Comparison of ENCODE assay signal across 31 cellular contexts in genomic region chr5:28217695-28218094, GRCh38.
"Had no signal": no experiment of that assay in that cellular context is flagged by ENCODE, and none has a peak within 500 bp of the region (broad histone marks: within the 10 kb centered on the region; RNA-seq: fewer than 3 reads in every experiment).

No MANE protein-coding gene starts in this region.

- ATAC-seq: activated CD8-positive, alpha-beta T cell treated with anti-CD3 and anti-CD28 coated beads for 36 hours; activated naive CD4-positive, alpha-beta T cell treated with anti-CD3 and anti-CD28 coated beads, Interleukin-2, amount 50 U/mL, for 72 hours; activated T-cell treated with anti-CD3 and anti-CD28 coated beads, Interleukin-2, amount 50 U/mL, for 4 hours; body of pancreas had no signal

- H3K36me3 ChIP-seq: adrenal gland, brain microvascular endothelial cell, breast epithelium had no signal

- H3K27ac ChIP-seq: adrenal gland, body of pancreas, brain microvascular endothelial cell, breast epithelium, coronary artery, VCaP had no signal

- DNase-seq: activated B cell treated with CpG ODN at 0.5 μM for 24 hours; activated CD4-positive, alpha-beta memory T cell treated with anti-CD3 and anti-CD28 coated beads for 36 hours; activated CD4-positive, alpha-beta T cell treated with anti-CD3 and anti-CD28 coated beads for 4 hours; activated CD4-positive, alpha-beta T cell treated with anti-CD3 and anti-CD28 coated beads, Interleukin-2, amount 50 U/mL, for 1 hour; activated CD4-positive, alpha-beta T cell treated with anti-CD3 and anti-CD28 coated beads, Interleukin-2, amount 50 U/mL, for 4 hours; activated CD4-positive, CD25-positive, alpha-beta regulatory T cell treated with anti-CD3 and anti-CD28 coated beads, Interleukin-2, amount 50 U/mL, for 72 hours; activated CD8-positive, alpha-beta memory T cell treated with anti-CD3 and anti-CD28 coated beads, Interleukin-2, amount 50 U/mL, for 4 hours; activated CD8-positive, alpha-beta T cell treated with anti-CD3 and anti-CD28 coated beads for 36 hours; activated effector memory CD4-positive, alpha-beta T cell treated with anti-CD3 and anti-CD28 coated beads, Interleukin-2, amount 50 U/mL, for 16 hours; activated gamma-delta T cell treated with Interleukin-2 at 50 U/mL for 16 hours; activated naive CD4-positive, alpha-beta T cell; activated naive CD4-positive, alpha-beta T cell treated with anti-CD3 and anti-CD28 coated beads for 36 hours; activated naive CD4-positive, alpha-beta T cell treated with anti-CD3 and anti-CD28 coated beads, Interleukin-2, amount 50 U/mL, for 16 hours; activated naive CD8-positive, alpha-beta T cell treated with anti-CD3 and anti-CD28 coated beads for 36 hours; activated T-cell treated with anti-CD3 and anti-CD28 coated beads for 4 hours; activated T-cell treated with anti-CD3 and anti-CD28 coated beads, Interleukin-2, amount 50 U/mL, for 1 hour; activated T-cell treated with anti-CD3 and anti-CD28 coated beads, Interleukin-2, amount 50 U/mL, for 4 hours; activated T-cell treated with anti-CD3 and anti-CD28 coated beads, Interleukin-2, amount 50 U/mL, for 72 hours; adrenal gland; amniotic stem cell; aorta; body of pancreas; brain microvascular endothelial cell; central memory CD4-positive, alpha-beta T cell; T-helper 9 cell had no signal

- H3K9me3 ChIP-seq: adrenal gland, body of pancreas had no signal

- H3K27me3 ChIP-seq: adrenal gland, body of pancreas, brain microvascular endothelial cell, breast epithelium had no signal

- H3K4me1 ChIP-seq: adrenal gland, body of pancreas, breast epithelium had no signal

- FAIRE-seq: astrocyte, TTC549 had no signal

- H3K4me3 ChIP-seq: adrenal gland, body of pancreas, breast epithelium, coronary artery had no signal
